ENCODE assay signal across 8 cellular contexts in genomic region chr1:110035236-110035752, GRCh38. TPM values are rescaled to one million over a fixed set of nuclear protein-coding genes. Genes with fewer than 3 reads are reported as not detected.
DNase-seq lines count a peak whose midpoint lies in the region; ATAC-seq and TF ChIP-seq lines count a peak whose summit lies in the region.

No MANE protein-coding gene starts in this region.

- H3K27me3 ChIP-seq in iPS DF 6.9 (ENCODE audit: control insufficient read depth, insufficient read depth, low read length) = no peaks in the 10 kb centered on the region
- H3K27me3 ChIP-seq in spleen (replicated peaks in 1 of 7) = no peaks in the 10 kb centered on the region

- H3K4me1 ChIP-seq in ES-I3 (ENCODE audit: insufficient read depth, low read length) = peaks cover 13% of the 10 kb centered on the region
- H3K4me1 ChIP-seq in iPS DF 6.9 (ENCODE audit: control insufficient read depth, insufficient read depth, low read length) = no peaks in the 10 kb centered on the region; the same call in 1 of the 2 replicates
- peaks cover 19 to 63% (median 44%) of the 10 kb centered on the region in 6 donors for H3K4me1 ChIP-seq in spleen

- no peak for DNase-seq in iPS DF 6.9 (ENCODE audit: low read depth, low spot score)
- DNase-seq in spleen = no peak
- no peak for DNase-seq in NCI-H446 treated with DMSO at 0.1 percent for 48 hours (lab: John Stamatoyannopoulos, UW)
- DNase-seq in NCI-H345 treated with DMSO at 0.1 percent for 48 hours (lab: John Stamatoyannopoulos, UW; ENCODE audit: unreplicated experiment) = no peak
- DNase-seq in stimulated activated naive CD4-positive, alpha-beta T cell treated with Interleukin-2 at 50 U/mL for 16 hours (lab: John Stamatoyannopoulos, UW) = no peak

- no peak for TF ChIP-seq POLR2A in spleen (IDR thresholded peaks at IDR 0.05)

- no peak for TF ChIP-seq CTCF in WI38 (IDR thresholded peaks at IDR 0.05; ENCODE audit: low read depth, low read length)
- no peak for TF ChIP-seq CTCF in spleen (IDR thresholded peaks at IDR 0.05 in 8 of 11, conservative IDR thresholded peaks at IDR 0.05 in 3 of 11)

- H3K36me3 ChIP-seq in ES-I3 (ENCODE audit: insufficient read depth, low read length) = peaks cover 16% of the 10 kb centered on the region
- H3K36me3 ChIP-seq in iPS DF 6.9 (ENCODE audit: control insufficient read depth, insufficient read depth, low read length) = peaks cover 15% of the 10 kb centered on the region
- H3K36me3 ChIP-seq in spleen = peaks cover 6 to 41% (median 23%) of the 10 kb centered on the region in 6 donors

- H3K27ac ChIP-seq in iPS DF 6.9 (ENCODE audit: low read length) (no peak overlapping the region), spleen (peak overlapping the region; percentile 83 to 95 (median 92))

- H3K9me3 ChIP-seq in ES-I3 (ENCODE audit: control insufficient read depth, insufficient read depth, low read length) = no peaks in the 10 kb centered on the region
- H3K9me3 ChIP-seq in iPS DF 6.9 (ENCODE audit: control insufficient read depth, insufficient read depth, low read length) = no peaks in the 10 kb centered on the region
- H3K9me3 ChIP-seq in spleen = no peaks in the 10 kb centered on the region

- peak; percentile 9 for ATAC-seq in HG02973 (IDR thresholded peaks at IDR 0.05; ENCODE audit: unreplicated experiment)

- H3K9ac ChIP-seq in ES-I3 (ENCODE audit: low read depth, low read length) = peak overlapping the region; percentile 87

- peak overlapping the region; percentile 92 for H3K4me3 ChIP-seq in WI38 (ENCODE audit: low read depth, low read length)
- peak overlapping the region; percentile 99 for H3K4me3 ChIP-seq in iPS DF 6.9 (ENCODE audit: low read length)
- H3K4me3 ChIP-seq in spleen = peak overlapping the region; percentile 81 to 100 (median 92)

- WGBS in iPS DF 6.9 (ENCODE audit: insufficient coverage, insufficient read length) = no CpG with 5 or more reads among the region's 16 CpGs
- 10 to 11% (median 10%) methylated on average over 16 of the region's 16 CpGs for WGBS in spleen, 5 donors

- intact Hi-C loops in spleen (cut with DNase I; ENCODE audit: low total_unique reads) = no loop called here

RNA-seq across cellular contexts. Expression of gene STRIP1, which starts 0.9 kb away (rescaled TPM):
- 10 to 100 TPM; 46.0 to 98.7 (median 61.6) TPM for total RNA-seq in spleen
- 10 to 100 TPM; 11.8 to 25.6 (median 17.2) TPM for polyA plus RNA-seq in spleen

RNA-seq across cellular contexts. Expression of gene ALX3, which starts 35.2 kb away (rescaled TPM):
- total RNA-seq in spleen = not detected
- polyA plus RNA-seq in spleen = under 1 TPM in 2 of 3 donors, not detected in 1; 0.10 to 0.12 TPM

RNA-seq across cellular contexts. Expression of gene AHCYL1, which starts 50.7 kb away (rescaled TPM):
- 10 to 100 TPM; 47.1 to 65.3 (median 52.7) TPM for total RNA-seq in spleen
- polyA plus RNA-seq in spleen = 10 to 100 TPM; 16.2 to 29.9 (median 21.1) TPM
